In the genomic region with DNA sequence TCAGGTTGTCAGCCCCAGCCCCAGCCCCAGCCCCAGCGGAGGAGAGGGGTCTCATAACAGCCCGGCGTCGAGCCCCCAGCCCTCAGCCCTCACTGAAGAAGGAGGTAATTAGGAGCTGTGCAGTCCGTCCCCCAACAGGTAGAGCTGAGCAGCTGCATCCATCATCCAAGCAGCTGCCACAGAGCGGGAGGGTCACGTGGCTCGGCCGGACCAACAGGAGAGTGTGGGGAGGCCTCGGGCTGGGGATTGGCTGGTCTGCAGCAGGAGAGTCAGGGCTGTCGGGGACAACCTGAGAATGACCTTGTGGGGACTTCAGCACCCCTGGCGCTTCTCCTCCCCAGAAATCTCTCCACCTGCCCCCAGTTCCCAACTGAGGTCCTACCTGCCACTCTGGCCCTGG, we compare ENCODE assay signal across 8 cellular contexts. TPM values are rescaled to one million over a fixed set of nuclear protein-coding genes. Genes with fewer than 3 reads are reported as not detected.
DNase-seq lines count a peak whose midpoint lies in the region; TF ChIP-seq lines count a peak whose summit lies in the region.

No MANE protein-coding gene starts in this region.

- H3K9me3 Mint-ChIP-seq in activated T-helper 2 cell treated with anti-CD3 and anti-CD28 coated beads, Interferon-gamma antibody, Interleukin-2, Interleukin-4, amounts not matched to agents 10 μg/mL and 5 μg/mL and 100 μg/mL, durations not matched to agents 14 hours and 24 hours and 36 hours: no peaks in the 10 kb centered on the region

- TF ChIP-seq CTCF in HEK293 (tag by site-specific recombination; IDR thresholded peaks at IDR 0.05): no peak

- peak overlapping the region; percentile 26; the same call in 1 of the 2 replicates for H3K27ac ChIP-seq in HEK293 (ENCODE audit: extremely low read depth, low read depth, low read length)

- CTCF ChIA-PET in HEK293 (lab: Yijun Ruan, JAX): interaction anchor here (0.8 to 1.4 kb wide), 2 partner anchors 27 to 30 kb away, joined by 3 read pairs; no protein-coding TSS in a partner anchor

- intact Hi-C loops in activated T-helper 2 cell treated with anti-CD3 and anti-CD28 coated beads, Interferon-gamma antibody, Interleukin-2, Interleukin-4, amounts not matched to agents 10 μg/mL and 5 μg/mL and 100 μg/mL, durations not matched to agents 14 hours and 24 hours and 36 hours (cut with micrococcal nuclease): no loop called here

- H3K36me3 ChIP-seq in HEK293 (ENCODE audit: control insufficient read depth in 2 of 2, insufficient read depth in 1 of 2, low read length in 2 of 2): no peaks in the 10 kb centered on the region

- no peak overlapping the region for H3K4me3 ChIP-seq in HEK293 (ENCODE audit: low read depth, low read length)

- H3K4me1 Mint-ChIP-seq in activated T-helper 2 cell treated with anti-CD3 and anti-CD28 coated beads, Interferon-gamma antibody, Interleukin-2, Interleukin-4, amounts not matched to agents 10 μg/mL and 5 μg/mL and 100 μg/mL, durations not matched to agents 14 hours and 24 hours and 36 hours (ENCODE audit: low read depth): no peaks in the 10 kb centered on the region

- H3K27me3 Mint-ChIP-seq in activated T-helper 2 cell treated with anti-CD3 and anti-CD28 coated beads, Interferon-gamma antibody, Interleukin-2, Interleukin-4, amounts not matched to agents 10 μg/mL and 5 μg/mL and 100 μg/mL, durations not matched to agents 14 hours and 24 hours and 36 hours (ENCODE audit: low read depth): peaks cover 10% of the 10 kb centered on the region

- H3K4me1 ChIP-seq in HEK293 (ENCODE audit: control insufficient read depth, insufficient read depth, low read length): peaks cover 26% of the 10 kb centered on the region

- DNase-seq in activated CD4-positive, CD25-positive, alpha-beta regulatory T cell treated with anti-CD3 and anti-CD28 coated beads, Interleukin-2, amount 50 U/mL, for 72 hours: peak; percentile 37
- no peak for DNase-seq in activated CD4-positive, CD25-positive, alpha-beta regulatory T cell (lab: John Stamatoyannopoulos, UW)
- DNase-seq in NCI-H187 treated with DMSO at 0.1 percent for 48 hours (lab: John Stamatoyannopoulos, UW) (peak; percentile 76), putamen (ENCODE audit: low spot score) (peak; percentile 25), DMS114 treated with DMSO at 0.1 percent for 48 hours (lab: John Stamatoyannopoulos, UW; ENCODE audit: unreplicated experiment) (no peak), NCI-H446 (lab: John Stamatoyannopoulos, UW) (no peak)
- DNase-seq in activated T-helper 2 cell treated with anti-CD3 and anti-CD28 coated beads, Interferon-gamma antibody, Interleukin-2, Interleukin-4, amounts not matched to agents 10 μg/mL and 5 μg/mL and 100 μg/mL, durations not matched to agents 14 hours and 24 hours and 36 hours (ENCODE audit: low spot score): peak; percentile 14

- no peak overlapping the region for H3K4me3 Mint-ChIP-seq in activated T-helper 2 cell treated with anti-CD3 and anti-CD28 coated beads, Interferon-gamma antibody, Interleukin-2, Interleukin-4, amounts not matched to agents 10 μg/mL and 5 μg/mL and 100 μg/mL, durations not matched to agents 14 hours and 24 hours and 36 hours (ENCODE audit: low read depth)

- no peaks in the 10 kb centered on the region for H3K9me3 ChIP-seq in HEK293 (ENCODE audit: control insufficient read depth, insufficient read depth, low read depth, low read length)

- H3K27ac Mint-ChIP-seq in activated T-helper 2 cell treated with anti-CD3 and anti-CD28 coated beads, Interferon-gamma antibody, Interleukin-2, Interleukin-4, amounts not matched to agents 10 μg/mL and 5 μg/mL and 100 μg/mL, durations not matched to agents 14 hours and 24 hours and 36 hours: no peak overlapping the region

- no peaks in the 10 kb centered on the region for H3K36me3 Mint-ChIP-seq in activated T-helper 2 cell treated with anti-CD3 and anti-CD28 coated beads, Interferon-gamma antibody, Interleukin-2, Interleukin-4, amounts not matched to agents 10 μg/mL and 5 μg/mL and 100 μg/mL, durations not matched to agents 14 hours and 24 hours and 36 hours (ENCODE audit: low read depth)

- POLR2A ChIA-PET in HEK293 (lab: Yijun Ruan, JAX): interaction anchor here (0.6 to 0.9 kb wide), 3 partner anchors 29 to 105 kb away, joined by 4 to 5 read pairs (median 4); partner anchors contain the start of genes HOXC4 and SMUG1

TF ChIP-seq in HEK293, 187 proteins besides CTCF, POLR2A, EP300 and RAD21 (continues in another document):
- TF ChIP-seq ZNF221 (tag by site-specific recombination; IDR thresholded peaks at IDR 0.05; ENCODE audit: borderline replicate concordance) (no peak), ZNF664 (tag by site-specific recombination; IDR thresholded peaks at IDR 0.05) (no peak), PATZ1 (tag by site-specific recombination; IDR thresholded peaks at IDR 0.05) (peak; percentile 23; the same call in 1 of the 2 replicates), ZNF585B (tag by site-specific recombination; IDR thresholded peaks at IDR 0.05) (no peak), ZNF146 (tag by site-specific recombination; IDR thresholded peaks at IDR 0.05) (no peak), SCRT1 (tag by site-specific recombination; IDR thresholded peaks at IDR 0.05; ENCODE audit: borderline replicate concordance) (peak; percentile 90), ZNF654 (tag by site-specific recombination; IDR thresholded peaks at IDR 0.05; ENCODE audit: low read depth) (no peak), PBX3 (CRISPR knock-in tag; IDR thresholded peaks at IDR 0.05) (no peak)
- TF ChIP-seq, protein P1, sequence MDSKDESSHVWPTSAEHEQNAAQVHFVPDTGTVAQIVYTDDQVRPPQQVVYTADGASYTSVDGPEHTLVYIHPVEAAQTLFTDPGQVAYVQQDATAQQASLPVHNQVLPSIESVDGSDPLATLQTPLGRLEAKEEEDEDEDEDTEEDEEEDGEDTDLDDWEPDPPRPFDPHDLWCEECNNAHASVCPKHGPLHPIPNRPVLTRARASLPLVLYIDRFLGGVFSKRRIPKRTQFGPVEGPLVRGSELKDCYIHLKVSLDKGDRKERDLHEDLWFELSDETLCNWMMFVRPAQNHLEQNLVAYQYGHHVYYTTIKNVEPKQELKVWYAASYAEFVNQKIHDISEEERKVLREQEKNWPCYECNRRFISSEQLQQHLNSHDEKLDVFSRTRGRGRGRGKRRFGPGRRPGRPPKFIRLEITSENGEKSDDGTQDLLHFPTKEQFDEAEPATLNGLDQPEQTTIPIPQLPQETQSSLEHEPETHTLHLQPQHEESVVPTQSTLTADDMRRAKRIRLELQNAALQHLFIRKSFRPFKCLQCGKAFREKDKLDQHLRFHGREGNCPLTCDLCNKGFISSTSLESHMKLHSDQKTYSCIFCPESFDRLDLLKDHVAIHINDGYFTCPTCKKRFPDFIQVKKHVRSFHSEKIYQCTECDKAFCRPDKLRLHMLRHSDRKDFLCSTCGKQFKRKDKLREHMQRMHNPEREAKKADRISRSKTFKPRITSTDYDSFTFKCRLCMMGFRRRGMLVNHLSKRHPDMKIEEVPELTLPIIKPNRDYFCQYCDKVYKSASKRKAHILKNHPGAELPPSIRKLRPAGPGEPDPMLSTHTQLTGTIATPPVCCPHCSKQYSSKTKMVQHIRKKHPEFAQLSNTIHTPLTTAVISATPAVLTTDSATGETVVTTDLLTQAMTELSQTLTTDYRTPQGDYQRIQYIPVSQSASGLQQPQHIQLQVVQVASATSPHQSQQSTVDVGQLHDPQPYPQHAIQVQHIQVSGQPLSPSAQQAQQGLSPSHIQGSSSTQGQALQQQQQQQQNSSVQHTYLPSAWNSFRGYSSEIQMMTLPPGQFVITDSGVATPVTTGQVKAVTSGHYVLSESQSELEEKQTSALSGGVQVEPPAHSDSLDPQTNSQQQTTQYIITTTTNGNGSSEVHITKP (tag by site-specific recombination; IDR thresholded peaks at IDR 0.05): peak; percentile 75
- TF ChIP-seq, protein P2, sequence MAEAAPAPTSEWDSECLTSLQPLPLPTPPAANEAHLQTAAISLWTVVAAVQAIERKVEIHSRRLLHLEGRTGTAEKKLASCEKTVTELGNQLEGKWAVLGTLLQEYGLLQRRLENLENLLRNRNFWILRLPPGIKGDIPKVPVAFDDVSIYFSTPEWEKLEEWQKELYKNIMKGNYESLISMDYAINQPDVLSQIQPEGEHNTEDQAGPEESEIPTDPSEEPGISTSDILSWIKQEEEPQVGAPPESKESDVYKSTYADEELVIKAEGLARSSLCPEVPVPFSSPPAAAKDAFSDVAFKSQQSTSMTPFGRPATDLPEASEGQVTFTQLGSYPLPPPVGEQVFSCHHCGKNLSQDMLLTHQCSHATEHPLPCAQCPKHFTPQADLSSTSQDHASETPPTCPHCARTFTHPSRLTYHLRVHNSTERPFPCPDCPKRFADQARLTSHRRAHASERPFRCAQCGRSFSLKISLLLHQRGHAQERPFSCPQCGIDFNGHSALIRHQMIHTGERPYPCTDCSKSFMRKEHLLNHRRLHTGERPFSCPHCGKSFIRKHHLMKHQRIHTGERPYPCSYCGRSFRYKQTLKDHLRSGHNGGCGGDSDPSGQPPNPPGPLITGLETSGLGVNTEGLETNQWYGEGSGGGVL (tag by site-specific recombination; IDR thresholded peaks at IDR 0.05): no peak

RNA-seq across cellular contexts. Expression of gene SMUG1, which starts 29.6 kb away (rescaled TPM):
- total RNA-seq in activated T-helper 2 cell treated with anti-CD3 and anti-CD28 coated beads, Interferon-gamma antibody, Interleukin-2, Interleukin-4, amounts not matched to agents 10 μg/mL and 5 μg/mL and 100 μg/mL, durations not matched to agents 14 hours and 24 hours and 36 hours: 26.9 and 31.1 TPM in 2 replicates

Comparison
In these comparisons a context has a peak if more than half of its experiments do, and no peak if none do; other contexts are left out.
1. DNase-seq: peak in activated CD4-positive, CD25-positive, alpha-beta regulatory T cell treated with anti-CD3 and anti-CD28 coated beads, Interleukin-2, amount 50 U/mL, for 72 hours (single experiment), NCI-H187 treated with DMSO at 0.1 percent for 48 hours (single experiment), activated T-helper 2 cell treated with anti-CD3 and anti-CD28 coated beads, Interferon-gamma antibody, Interleukin-2, Interleukin-4, amounts not matched to agents 10 μg/mL and 5 μg/mL and 100 μg/mL, durations not matched to agents 14 hours and 24 hours and 36 hours (single experiment) and putamen (single experiment); none in activated CD4-positive, CD25-positive, alpha-beta regulatory T cell (0 of 4), DMS114 treated with DMSO at 0.1 percent for 48 hours (single experiment) and NCI-H446 (0 of 2).